Comparison of ENCODE assay signal across 1 cellular context in the genomic region with DNA sequence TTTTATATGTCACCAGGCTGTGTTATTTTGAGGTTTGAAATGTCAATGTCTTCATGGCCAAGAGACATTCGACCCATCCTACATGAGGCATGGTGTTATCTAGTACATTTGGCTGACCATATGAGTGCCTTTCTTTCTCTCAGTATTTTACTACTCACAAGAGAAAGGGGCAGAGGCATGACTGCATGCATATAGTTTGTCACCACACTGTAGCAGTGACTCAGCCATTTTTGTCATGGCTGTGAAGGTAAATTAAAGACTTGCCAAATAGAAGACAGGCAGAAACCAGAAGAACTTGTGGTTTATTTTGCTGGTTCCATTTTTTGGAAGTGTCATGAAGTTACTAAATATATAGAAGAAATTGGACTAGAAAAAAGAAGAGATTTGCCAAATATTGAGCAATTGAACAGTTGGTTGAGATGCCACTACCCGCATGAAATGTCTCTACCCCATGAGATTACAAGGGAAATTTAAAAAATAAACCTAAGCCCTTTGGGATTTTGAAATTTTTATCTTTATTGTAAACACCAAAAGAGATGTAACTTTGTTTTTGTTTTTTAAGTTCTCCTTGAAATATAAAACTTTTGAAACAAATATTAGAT.
TF ChIP-seq lines count a peak whose summit lies in the region.

No MANE protein-coding gene starts in this region.

TF ChIP-seq in GM12878, 131 proteins besides CTCF, POLR2A, EP300 and RAD21 (continued from another document):
- TF ChIP-seq, protein P1, sequence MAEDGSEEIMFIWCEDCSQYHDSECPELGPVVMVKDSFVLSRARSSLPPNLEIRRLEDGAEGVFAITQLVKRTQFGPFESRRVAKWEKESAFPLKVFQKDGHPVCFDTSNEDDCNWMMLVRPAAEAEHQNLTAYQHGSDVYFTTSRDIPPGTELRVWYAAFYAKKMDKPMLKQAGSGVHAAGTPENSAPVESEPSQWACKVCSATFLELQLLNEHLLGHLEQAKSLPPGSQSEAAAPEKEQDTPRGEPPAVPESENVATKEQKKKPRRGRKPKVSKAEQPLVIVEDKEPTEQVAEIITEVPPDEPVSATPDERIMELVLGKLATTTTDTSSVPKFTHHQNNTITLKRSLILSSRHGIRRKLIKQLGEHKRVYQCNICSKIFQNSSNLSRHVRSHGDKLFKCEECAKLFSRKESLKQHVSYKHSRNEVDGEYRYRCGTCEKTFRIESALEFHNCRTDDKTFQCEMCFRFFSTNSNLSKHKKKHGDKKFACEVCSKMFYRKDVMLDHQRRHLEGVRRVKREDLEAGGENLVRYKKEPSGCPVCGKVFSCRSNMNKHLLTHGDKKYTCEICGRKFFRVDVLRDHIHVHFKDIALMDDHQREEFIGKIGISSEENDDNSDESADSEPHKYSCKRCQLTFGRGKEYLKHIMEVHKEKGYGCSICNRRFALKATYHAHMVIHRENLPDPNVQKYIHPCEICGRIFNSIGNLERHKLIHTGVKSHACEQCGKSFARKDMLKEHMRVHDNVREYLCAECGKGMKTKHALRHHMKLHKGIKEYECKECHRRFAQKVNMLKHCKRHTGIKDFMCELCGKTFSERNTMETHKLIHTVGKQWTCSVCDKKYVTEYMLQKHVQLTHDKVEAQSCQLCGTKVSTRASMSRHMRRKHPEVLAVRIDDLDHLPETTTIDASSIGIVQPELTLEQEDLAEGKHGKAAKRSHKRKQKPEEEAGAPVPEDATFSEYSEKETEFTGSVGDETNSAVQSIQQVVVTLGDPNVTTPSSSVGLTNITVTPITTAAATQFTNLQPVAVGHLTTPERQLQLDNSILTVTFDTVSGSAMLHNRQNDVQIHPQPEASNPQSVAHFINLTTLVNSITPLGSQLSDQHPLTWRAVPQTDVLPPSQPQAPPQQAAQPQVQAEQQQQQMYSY (CRISPR knock-in tag; IDR thresholded peaks at IDR 0.05): no peak
- TF ChIP-seq RFX5 (IDR thresholded peaks at IDR 0.05; ENCODE audit: low read depth, low read length): no peak
